Comparison of ENCODE assay signal across 9 cellular contexts in genomic region chr19:42450314-42450934, GRCh38. TPM values are rescaled to one million over a fixed set of nuclear protein-coding genes. Genes with fewer than 3 reads are reported as not detected.
DNase-seq lines count a peak whose midpoint lies in the region; TF ChIP-seq lines count a peak whose summit lies in the region.
"Had no signal": no experiment of that assay in that cellular context is flagged by ENCODE, and none has a peak within 500 bp of the region (broad histone marks: within the 10 kb centered on the region; RNA-seq: fewer than 3 reads in every experiment).

No MANE protein-coding gene starts in this region.

- H3K9me3 ChIP-seq in CD8-positive, alpha-beta memory T cell (ENCODE audit: low read length), result no peaks in the 10 kb centered on the region

- peaks cover 16% of the 10 kb centered on the region for H3K4me1 ChIP-seq in CD8-positive, alpha-beta memory T cell (ENCODE audit: insufficient read depth, low read length)

- H3K27me3 Mint-ChIP-seq in CD8-positive, alpha-beta memory T cell, result peaks cover 2 to 3% of the 10 kb centered on the region in 2 donors
- H3K27me3 Mint-ChIP-seq: activated naive CD4-positive, alpha-beta T cell treated with anti-CD3 and anti-CD28 coated beads, Interleukin-2, amount 50 U/mL, for 24 hours had no signal

- no peaks in the 10 kb centered on the region for H3K36me3 ChIP-seq in CD8-positive, alpha-beta memory T cell (ENCODE audit: insufficient read depth, low read length)

- CTCF ChIA-PET in CD8-positive, alpha-beta memory T cell (lab: Charles Lee), result interaction anchor here (0.7 to 5.1 kb wide), 16 partner anchors 9 to 146 kb away, joined by 3 to 62 read pairs (median 3); partner anchors contain the start of genes CEACAM1 and CXCL17

- no peaks in the 10 kb centered on the region for H3K27me3 ChIP-seq in CD8-positive, alpha-beta memory T cell (ENCODE audit: insufficient read depth, low read length, poor library complexity, severe bottlenecking)

- no peak overlapping the region for H3K4me3 ChIP-seq in CD8-positive, alpha-beta memory T cell (ENCODE audit: low read length)
- H3K4me3 ChIP-seq in fibroblast of the aortic adventitia (ENCODE audit: low read depth, low read length), result no peak overlapping the region

- H3K27ac Mint-ChIP-seq in CD8-positive, alpha-beta memory T cell, result no peak overlapping the region
- H3K27ac Mint-ChIP-seq: activated naive CD4-positive, alpha-beta T cell treated with anti-CD3 and anti-CD28 coated beads, Interleukin-2, amount 50 U/mL, for 24 hours had no signal

- H3K27ac ChIP-seq in CD8-positive, alpha-beta memory T cell (ENCODE audit: low read depth, low read length), result peak overlapping the region; percentile 32

- POLR2A ChIA-PET in CD8-positive, alpha-beta memory T cell (lab: Charles Lee), result interaction anchor here (1.0 to 1.1 kb wide), 3 partner anchors 12 to 53 kb away, joined by 3 to 6 read pairs (median 5); no protein-coding TSS in a partner anchor

- H3K4me1 Mint-ChIP-seq in CD8-positive, alpha-beta memory T cell, result no peaks in the 10 kb centered on the region
- H3K4me1 Mint-ChIP-seq: activated naive CD4-positive, alpha-beta T cell treated with anti-CD3 and anti-CD28 coated beads, Interleukin-2, amount 50 U/mL, for 24 hours had no signal

- H3K9me3 Mint-ChIP-seq in CD8-positive, alpha-beta memory T cell, result no peaks in the 10 kb centered on the region
- H3K9me3 Mint-ChIP-seq: activated naive CD4-positive, alpha-beta T cell treated with anti-CD3 and anti-CD28 coated beads, Interleukin-2, amount 50 U/mL, for 24 hours had no signal

- H3K36me3 Mint-ChIP-seq in CD8-positive, alpha-beta memory T cell, result no peaks in the 10 kb centered on the region
- H3K36me3 Mint-ChIP-seq: activated naive CD4-positive, alpha-beta T cell treated with anti-CD3 and anti-CD28 coated beads, Interleukin-2, amount 50 U/mL, for 24 hours had no signal

- DNase-seq in CD8-positive, alpha-beta memory T cell, result peak; percentile 61 to 88 (median 82)
- DNase-seq in GM20000 (ENCODE audit: low spot score) (peak; percentile 80), Kasumi-1 (lab: John Stamatoyannopoulos, UW) (peak; percentile 73 to 85), RPMI7951 (ENCODE audit: low read depth) (peak; percentile 71), fibroblast of the aortic adventitia (ENCODE audit: low read depth) (peak; percentile 90), non-pigmented ciliary epithelial cell (ENCODE audit: low read depth) (peak; percentile 46), superior temporal gyrus (ENCODE audit: extremely low spot score) (peak; percentile 90)
- peak; percentile 37 to 61 for DNase-seq in activated T-helper 1 cell treated with anti-CD3 and anti-CD28 coated beads, Interleukin-2, amount 50 U/mL, for 16 hours (ENCODE audit: low read depth in 1 of 2, low spot score in 1 of 2)

- TF ChIP-seq CTCF in GM20000 (IDR thresholded peaks at IDR 0.05; ENCODE audit: extremely low read depth, missing control alignments) (peak; percentile 81), fibroblast of the aortic adventitia (IDR thresholded peaks at IDR 0.05; ENCODE audit: insufficient read depth, low read length) (peak; percentile 88)

- no peak overlapping the region for H3K4me3 Mint-ChIP-seq in CD8-positive, alpha-beta memory T cell
- H3K4me3 Mint-ChIP-seq: activated naive CD4-positive, alpha-beta T cell treated with anti-CD3 and anti-CD28 coated beads, Interleukin-2, amount 50 U/mL, for 24 hours had no signal

RNA-seq across cellular contexts. Expression of gene CXCL17, which starts 7.7 kb away (rescaled TPM):
- not detected for total RNA-seq in CD8-positive, alpha-beta memory T cell
- polyA plus RNA-seq in CD8-positive, alpha-beta memory T cell, result not detected
- not detected in 2 replicates for total RNA-seq in RPMI7951 (2014; rRNA removed; shearing (Covaris generic))
- total RNA-seq in fibroblast of the aortic adventitia (ENCODE audit: low replicate concordance), result not detected in 2 replicates

RNA-seq across cellular contexts. Expression of gene LIPE, which starts 23.2 kb away (rescaled TPM):
- total RNA-seq in CD8-positive, alpha-beta memory T cell, result 10 to 100 TPM; 22.2 to 22.7 TPM
- polyA plus RNA-seq in CD8-positive, alpha-beta memory T cell, result 5.0 TPM
- 10.1 and 13.2 TPM in 2 replicates for total RNA-seq in RPMI7951 (2014; rRNA removed; shearing (Covaris generic))
- 1.4 and 1.6 TPM in 2 replicates for total RNA-seq in fibroblast of the aortic adventitia (ENCODE audit: low replicate concordance)
